Comparison of ENCODE assay signal across 9 cellular contexts in the genomic region with DNA sequence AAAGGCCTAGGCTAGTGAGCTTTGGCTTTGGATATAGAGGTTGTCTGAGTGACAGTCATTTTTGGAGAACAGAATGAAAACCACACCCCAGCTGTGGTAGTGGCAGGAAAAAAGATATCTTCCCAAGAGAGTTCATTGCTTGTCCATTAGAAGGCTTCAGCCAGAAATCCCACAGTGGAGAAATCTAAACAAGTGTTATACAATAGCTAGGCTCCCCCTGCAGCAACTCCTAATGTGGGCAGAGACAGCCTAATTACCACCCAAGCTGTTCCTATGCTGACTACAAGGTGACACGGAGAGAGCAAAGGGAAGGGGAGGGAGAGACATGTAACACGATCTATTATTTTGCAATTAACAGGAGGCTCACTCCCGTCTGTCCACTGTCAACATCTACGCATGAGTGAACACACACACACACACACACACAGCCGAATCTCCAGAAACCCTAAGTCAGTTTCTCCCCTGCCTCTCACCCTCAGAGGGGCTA.
DNase-seq lines count a peak whose midpoint lies in the region; ATAC-seq and TF ChIP-seq lines count a peak whose summit lies in the region.
"Had no signal": no experiment of that assay in that cellular context is flagged by ENCODE, and none has a peak within 500 bp of the region (broad histone marks: within the 10 kb centered on the region; RNA-seq: fewer than 3 reads in every experiment).

No MANE protein-coding gene starts in this region.

- no peak for TF ChIP-seq CTCF in colonic mucosa (IDR thresholded peaks at IDR 0.05)
- TF ChIP-seq CTCF in hepatocyte (IDR thresholded peaks at IDR 0.05; ENCODE audit: poor library complexity), result no peak
- TF ChIP-seq CTCF in progenitor cell of endocrine pancreas (IDR thresholded peaks at IDR 0.05; ENCODE audit: unreplicated experiment), result no peak

- peaks cover 2% of the 10 kb centered on the region for H3K9me3 Mint-ChIP-seq in progenitor cell of endocrine pancreas (ENCODE audit: low read depth)
- H3K9me3 Mint-ChIP-seq: stimulated activated naive CD8-positive, alpha-beta T cell treated with anti-CD3 and anti-CD28 coated beads, Interleukin-15, Interleukin-2, amounts not matched to agents 100 ng/mL and 50 ng/mL, for 24 hours had no signal

- no peaks in the 10 kb centered on the region for H3K36me3 ChIP-seq in colonic mucosa
- H3K36me3 ChIP-seq in hepatocyte (replicated peaks; ENCODE audit: insufficient read depth, low read depth), result no peaks in the 10 kb centered on the region

- no peak overlapping the region for H2AFZ ChIP-seq in hepatocyte

- intact Hi-C loops in left cardiac atrium (cut with DNase I), result no loop called here
- intact Hi-C loops in colonic mucosa (cut with DNase I), result no loop called here

- no peaks in the 10 kb centered on the region for H3K79me2 ChIP-seq in hepatocyte

- H3K9ac ChIP-seq in colonic mucosa (ENCODE audit: low read depth in 2 of 2, low read length in 2 of 2), result no peak overlapping the region

- ATAC-seq in left cardiac atrium, result peak; percentile 37 to 53

- H3K4me1 ChIP-seq in colonic mucosa (no peaks in the 10 kb centered on the region), hepatocyte (ENCODE audit: insufficient read depth) (no peaks in the 10 kb centered on the region)

- peaks cover 18% of the 10 kb centered on the region for H3K4me1 Mint-ChIP-seq in progenitor cell of endocrine pancreas (ENCODE audit: low read depth)

- no peaks in the 10 kb centered on the region for H3K36me3 Mint-ChIP-seq in progenitor cell of endocrine pancreas (ENCODE audit: insufficient read depth)

- H3K4me3 ChIP-seq in colonic mucosa (no peak overlapping the region), hepatocyte (no peak overlapping the region)

- H3K27ac Mint-ChIP-seq in progenitor cell of endocrine pancreas, result no peak overlapping the region
- H3K27ac Mint-ChIP-seq: stimulated activated naive CD8-positive, alpha-beta T cell treated with anti-CD3 and anti-CD28 coated beads, Interleukin-15, Interleukin-2, amounts not matched to agents 100 ng/mL and 50 ng/mL, for 24 hours had no signal

- DNase-seq in Ammon's horn (ENCODE audit: low spot score) (peak; percentile 36), NCI-H1417 (lab: John Stamatoyannopoulos, UW) (peak; percentile 58 to 96 (median 86)), SHP77 (lab: John Stamatoyannopoulos, UW) (peak; percentile 20 to 63), left cardiac atrium (no peak), colonic mucosa (no peak), hepatocyte (ENCODE audit: low spot score) (no peak), progenitor cell of endocrine pancreas (ENCODE audit: low spot score, unreplicated experiment) (no peak)
- DNase-seq in activated CD4-positive, alpha-beta T cell treated with anti-CD3 and anti-CD28 coated beads, Interleukin-2, amount 50 U/mL, for 4 hours, result no peak

- H3K27me3 ChIP-seq in colonic mucosa (no peaks in the 10 kb centered on the region), hepatocyte (no peaks in the 10 kb centered on the region)

- no peaks in the 10 kb centered on the region for H4K20me1 ChIP-seq in hepatocyte (ENCODE audit: insufficient read depth, poor library complexity, severe bottlenecking)

- H3K9me2 ChIP-seq in hepatocyte (replicated peaks; ENCODE audit: insufficient read depth), result no peaks in the 10 kb centered on the region

- no peak overlapping the region for H3K27ac ChIP-seq in colonic mucosa
- H3K27ac ChIP-seq in hepatocyte, result no peak overlapping the region

- no peak overlapping the region for H3K4me2 ChIP-seq in hepatocyte

- 44% methylated on average over 5 of the region's 5 CpGs for WGBS in hepatocyte (ENCODE audit: low lambda C conversion rate, missing lambda C conversion rate)

- no peaks in the 10 kb centered on the region for H3K9me3 ChIP-seq in colonic mucosa
- H3K9me3 ChIP-seq in hepatocyte (ENCODE audit: low read depth), result no peaks in the 10 kb centered on the region

- H3K27me3 Mint-ChIP-seq in progenitor cell of endocrine pancreas, result peaks cover 2% of the 10 kb centered on the region
- H3K27me3 Mint-ChIP-seq: stimulated activated naive CD8-positive, alpha-beta T cell treated with anti-CD3 and anti-CD28 coated beads, Interleukin-15, Interleukin-2, amounts not matched to agents 100 ng/mL and 50 ng/mL, for 24 hours had no signal

- no peak overlapping the region for H3K4me3 Mint-ChIP-seq in progenitor cell of endocrine pancreas (ENCODE audit: low read depth)
- H3K4me3 Mint-ChIP-seq: stimulated activated naive CD8-positive, alpha-beta T cell treated with anti-CD3 and anti-CD28 coated beads, Interleukin-15, Interleukin-2, amounts not matched to agents 100 ng/mL and 50 ng/mL, for 24 hours had no signal

Comparison
In these comparisons a context has a peak if more than half of its experiments do, and no peak if none do; other contexts are left out.
1. DNase-seq: peak in Ammon's horn (single experiment), NCI-H1417 (3 of 3) and SHP77 (2 of 2); none in left cardiac atrium (single experiment), colonic mucosa (single experiment), activated CD4-positive, alpha-beta T cell treated with anti-CD3 and anti-CD28 coated beads, Interleukin-2, amount 50 U/mL, for 4 hours (0 of 2), hepatocyte (single experiment) and progenitor cell of endocrine pancreas (single experiment).